ENCODE assay signal across 8 cellular contexts in genomic region chr17:73092518-73093135, GRCh38. TPM values are rescaled to one million over a fixed set of nuclear protein-coding genes. Genes with fewer than 3 reads are reported as not detected.
DNase-seq lines count a peak whose midpoint lies in the region; ATAC-seq and TF ChIP-seq lines count a peak whose summit lies in the region.

Gene SLC39A11 (minus strand): TSS chr17:73092688. CDS start chr17:73088764, 3,924 bp downstream.

- no peaks in the 10 kb centered on the region for H3K9me3 ChIP-seq in CD4-positive, CD25-positive, alpha-beta regulatory T cell (ENCODE audit: control insufficient read depth in 2 of 2, low read length in 2 of 2)
- H3K9me3 ChIP-seq in lung (ENCODE audit: control insufficient read depth in 2 of 2, insufficient read depth in 1 of 2, low read length in 1 of 2): no peaks in the 10 kb centered on the region

- no peaks in the 10 kb centered on the region for H3K27me3 ChIP-seq in CD4-positive, CD25-positive, alpha-beta regulatory T cell (ENCODE audit: control insufficient read depth, insufficient read depth, low read length)
- no peaks in the 10 kb centered on the region for H3K27me3 ChIP-seq in lung (ENCODE audit: control insufficient read depth, insufficient read depth)

- peaks cover 0 to 41% (median 29%) of the 10 kb centered on the region in 4 donors for H3K4me1 Mint-ChIP-seq in CD4-positive, CD25-positive, alpha-beta regulatory T cell
- H3K4me1 Mint-ChIP-seq in activated CD8-positive, alpha-beta T cell treated with anti-CD3 and anti-CD28 coated beads for 36 hours (ENCODE audit: low read depth): peaks cover 20% of the 10 kb centered on the region

- H3K4me3 ChIP-seq in CD4-positive, CD25-positive, alpha-beta regulatory T cell (ENCODE audit: low read depth, low read length): peak within 1 kb of the TSS; percentile 86
- peak within 1 kb of the TSS; percentile 67 for H3K4me3 ChIP-seq in lung

- CTCF ChIA-PET in activated CD8-positive, alpha-beta T cell treated with anti-CD3 and anti-CD28 coated beads for 36 hours (lab: Charles Lee): no interaction called here

- peaks cover 0 to 2% (median 0%) of the 10 kb centered on the region in 7 donors for H3K9me3 Mint-ChIP-seq in CD4-positive, CD25-positive, alpha-beta regulatory T cell
- H3K9me3 Mint-ChIP-seq in activated CD8-positive, alpha-beta T cell treated with anti-CD3 and anti-CD28 coated beads for 36 hours: no peaks in the 10 kb centered on the region

- peaks cover under 1% of the 10 kb centered on the region for H3K36me3 ChIP-seq in CD4-positive, CD25-positive, alpha-beta regulatory T cell (ENCODE audit: control insufficient read depth, insufficient read depth, low read length)
- H3K36me3 ChIP-seq in lung (ENCODE audit: control insufficient read depth in 2 of 2, insufficient read depth in 2 of 2, low read length in 2 of 2): peaks cover 0 to 5% of the 10 kb centered on the region in 2 donors

- DNase-seq in CD4-positive, CD25-positive, alpha-beta regulatory T cell: peak; percentile 82 to 95 (median 88)
- DNase-seq in NCI-H82 treated with DMSO at 0.1 percent for 48 hours (lab: John Stamatoyannopoulos, UW; ENCODE audit: unreplicated experiment) (peak; percentile 92), lung (ENCODE audit: low spot score) (peak; percentile 93)
- peak; percentile 93 for DNase-seq in activated CD8-positive, alpha-beta T cell treated with anti-CD3 and anti-CD28 coated beads for 36 hours
- peak; percentile 82 for DNase-seq in effector CD4-positive, alpha-beta T cell
- DNase-seq in stimulated activated CD4-positive, alpha-beta T cell treated with anti-CD3 and anti-CD28 coated beads, TNF-alpha, amount 100 ng/mL, for 4 hours (ENCODE audit: low read depth in 3 of 3): peak; percentile 82 to 83 (median 83)

- peak within 1 kb of the TSS; percentile 91 to 98 (median 96) for H3K27ac Mint-ChIP-seq in CD4-positive, CD25-positive, alpha-beta regulatory T cell
- H3K27ac Mint-ChIP-seq in activated CD8-positive, alpha-beta T cell treated with anti-CD3 and anti-CD28 coated beads for 36 hours: peak within 1 kb of the TSS; percentile 94

- peaks cover 6% of the 10 kb centered on the region for H3K36me3 Mint-ChIP-seq in CD4-positive, CD25-positive, alpha-beta regulatory T cell
- H3K36me3 Mint-ChIP-seq in activated CD8-positive, alpha-beta T cell treated with anti-CD3 and anti-CD28 coated beads for 36 hours (ENCODE audit: low read depth): peaks cover under 1% of the 10 kb centered on the region

- H3K27me3 Mint-ChIP-seq in CD4-positive, CD25-positive, alpha-beta regulatory T cell: peaks cover 18% of the 10 kb centered on the region
- H3K27me3 Mint-ChIP-seq in activated CD8-positive, alpha-beta T cell treated with anti-CD3 and anti-CD28 coated beads for 36 hours: no peaks in the 10 kb centered on the region

- H3K4me1 ChIP-seq in CD4-positive, CD25-positive, alpha-beta regulatory T cell (ENCODE audit: control insufficient read depth, insufficient read depth, low read length, poor library complexity, severe bottlenecking): peaks cover 26% of the 10 kb centered on the region
- peaks cover 0 to 8% of the 10 kb centered on the region in 2 donors for H3K4me1 ChIP-seq in lung (ENCODE audit: control insufficient read depth in 2 of 2, insufficient read depth in 2 of 2, low read length in 2 of 2)

- H3K27ac ChIP-seq in CD4-positive, CD25-positive, alpha-beta regulatory T cell (ENCODE audit: insufficient read depth, low read length, poor library complexity, severe bottlenecking): peak within 1 kb of the TSS; percentile 50
- peak within 1 kb of the TSS; percentile 29 to 49 for H3K27ac ChIP-seq in lung (ENCODE audit: low read depth in 1 of 2, low read length in 1 of 2)

- no peak for TF ChIP-seq CTCF in activated CD8-positive, alpha-beta T cell treated with anti-CD3 and anti-CD28 coated beads for 36 hours (IDR thresholded peaks at IDR 0.05)
- TF ChIP-seq CTCF in lung (IDR thresholded peaks at IDR 0.05; ENCODE audit: control extremely low read depth, extremely low read depth): no peak

- peak within 1 kb of the TSS; percentile 90 to 97 (median 97) for H3K4me3 Mint-ChIP-seq in CD4-positive, CD25-positive, alpha-beta regulatory T cell
- H3K4me3 Mint-ChIP-seq in activated CD8-positive, alpha-beta T cell treated with anti-CD3 and anti-CD28 coated beads for 36 hours: peak within 1 kb of the TSS; percentile 95

- intact Hi-C loops in activated CD8-positive, alpha-beta T cell treated with anti-CD3 and anti-CD28 coated beads for 36 hours (cut with micrococcal nuclease): no loop called here

- peak; percentile 98 for ATAC-seq in CD4-positive, CD25-positive, alpha-beta regulatory T cell (ENCODE audit: low read depth in 2 of 2)
- ATAC-seq in GM19438 (IDR thresholded peaks at IDR 0.05; ENCODE audit: low read depth, unreplicated experiment): peak; percentile 96
- peak; percentile 90 for ATAC-seq in HG03575 (IDR thresholded peaks at IDR 0.05; ENCODE audit: extremely low read depth, insufficient number of reproducible peaks, low FRiP score, unreplicated experiment)
- peak; percentile 98 for ATAC-seq in activated CD8-positive, alpha-beta T cell treated with anti-CD3 and anti-CD28 coated beads for 36 hours
- ATAC-seq in lung (ENCODE audit: insufficient read depth, low FRiP score): peak; percentile 98

- WGBS in lung, 2 donors: 12 to 21% methylated on average over 18 to 23 of the region's 23 CpGs

- POLR2A ChIA-PET in activated CD8-positive, alpha-beta T cell treated with anti-CD3 and anti-CD28 coated beads for 36 hours (lab: Charles Lee): interaction anchor here (0.9 to 1.6 kb wide), 3 partner anchors 22 to 373 kb away, joined by 3 to 4 read pairs (median 3); no protein-coding TSS in a partner anchor

RNA-seq across cellular contexts. Expression of gene SLC39A11, which starts in this region (rescaled TPM):
- total RNA-seq in CD4-positive, CD25-positive, alpha-beta regulatory T cell: 32.2 TPM
- polyA plus RNA-seq in CD4-positive, CD25-positive, alpha-beta regulatory T cell: 10 to 100 TPM in 3 of 4 donors, 1 to 10 TPM in 1; 9.3 to 17.0 (median 11.4) TPM
- 10 to 100 TPM; 14.4 to 14.9 TPM for total RNA-seq in activated CD8-positive, alpha-beta T cell treated with anti-CD3 and anti-CD28 coated beads for 36 hours
- total RNA-seq in lung: 10 to 100 TPM; 30.2 to 49.3 TPM
- 10 to 100 TPM in 1 of 2 donors, 1 to 10 TPM in 1; 9.3 to 19.3 TPM for polyA plus RNA-seq in lung

Comparison
In these comparisons a context has a peak if more than half of its experiments do, and no peak if none do; other contexts are left out.
1. Peak in every context shown above with its lines: DNase-seq, ATAC-seq, H3K4me3 ChIP-seq and H3K27ac ChIP-seq.